ENCODE assay signal across 1 cellular context in the genomic region with DNA sequence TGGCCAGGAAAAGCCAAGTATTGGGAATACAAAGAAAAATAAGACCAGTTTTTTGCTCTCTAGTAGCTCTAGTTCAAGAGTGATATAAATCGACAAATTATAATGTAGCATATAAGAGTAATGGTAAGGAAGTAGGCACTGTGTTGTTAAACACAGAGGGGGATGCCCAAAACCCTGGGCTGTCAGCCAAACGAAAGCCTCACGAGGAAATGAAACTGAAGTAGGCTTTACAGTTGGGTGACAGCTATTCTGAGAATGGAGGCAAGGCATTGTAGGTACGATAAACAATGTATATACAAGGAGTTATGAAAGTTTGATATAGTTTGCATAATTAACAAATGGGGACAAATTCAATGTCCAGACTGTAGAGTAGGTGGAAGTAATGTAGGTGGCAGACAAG.
TF ChIP-seq lines count a peak whose summit lies in the region.

No MANE protein-coding gene starts in this region.

TF ChIP-seq in SK-N-SH, 30 proteins besides CTCF, POLR2A, EP300 and RAD21 (continued from another document):
- TF ChIP-seq GABPA (IDR thresholded peaks at IDR 0.05; ENCODE audit: low read depth) = no peak
- no peak for TF ChIP-seq POLR2AphosphoS5 (IDR thresholded peaks at IDR 0.05; ENCODE audit: low read depth, low read length)
- no peak for TF ChIP-seq TCF12 (IDR thresholded peaks at IDR 0.05)
TF ChIP-seq in SK-N-SH: peak in this region for 0.
